13 cellular contexts compared by ENCODE assay signal in genomic region chr11:114366331-114367243, GRCh38. TPM values are rescaled to one million over a fixed set of nuclear protein-coding genes. Genes with fewer than 3 reads are reported as not detected.
DNase-seq lines count a peak whose midpoint lies in the region; ATAC-seq and TF ChIP-seq lines count a peak whose summit lies in the region.
"Had no signal": no experiment of that assay in that cellular context is flagged by ENCODE, and none has a peak within 500 bp of the region (broad histone marks: within the 10 kb centered on the region; RNA-seq: fewer than 3 reads in every experiment).

No MANE protein-coding gene starts in this region.

- no peak for TF ChIP-seq CTCF in HEK293 (tag by site-specific recombination; IDR thresholded peaks at IDR 0.05)
- no peak for TF ChIP-seq CTCF in WI38 (IDR thresholded peaks at IDR 0.05; ENCODE audit: low read depth, low read length)
- no peak for TF ChIP-seq CTCF in type B pancreatic cell (conservative IDR thresholded peaks at IDR 0.05)
- no peak for TF ChIP-seq CTCF in ovary (IDR thresholded peaks at IDR 0.05)

- H3K4me3 Mint-ChIP-seq in type B pancreatic cell = no peak overlapping the region
- H3K4me3 Mint-ChIP-seq in activated T-helper 2 cell treated with anti-CD3 and anti-CD28 coated beads, Interferon-gamma antibody, Interleukin-2, Interleukin-4, amounts not matched to agents 10 μg/mL and 5 μg/mL and 100 μg/mL, durations not matched to agents 14 hours and 24 hours and 36 hours (ENCODE audit: low read depth) = no peak overlapping the region

- H3K4me3 ChIP-seq in HEK293 (ENCODE audit: low read depth, low read length) (peak overlapping the region; percentile 10; the same call in 1 of the 2 replicates), WI38 (ENCODE audit: low read depth, low read length) (peak overlapping the region; percentile 30), ovary (no peak overlapping the region)
- H3K4me3 ChIP-seq: dorsolateral prefrontal cortex had no signal

- H3K27me3 Mint-ChIP-seq in type B pancreatic cell = no peaks in the 10 kb centered on the region
- peaks cover 12% of the 10 kb centered on the region for H3K27me3 Mint-ChIP-seq in activated T-helper 2 cell treated with anti-CD3 and anti-CD28 coated beads, Interferon-gamma antibody, Interleukin-2, Interleukin-4, amounts not matched to agents 10 μg/mL and 5 μg/mL and 100 μg/mL, durations not matched to agents 14 hours and 24 hours and 36 hours (ENCODE audit: low read depth)

- DNase-seq in foreskin melanocyte (peak; percentile 46), type B pancreatic cell (ENCODE audit: extremely low spot score, unreplicated experiment) (no peak), ovary (no peak), medulla oblongata (ENCODE audit: extremely low spot score) (no peak)
- DNase-seq in activated T-helper 2 cell treated with anti-CD3 and anti-CD28 coated beads, Interferon-gamma antibody, Interleukin-2, Interleukin-4, amounts not matched to agents 10 μg/mL and 5 μg/mL and 100 μg/mL, durations not matched to agents 14 hours and 24 hours and 36 hours (ENCODE audit: low spot score) = no peak
- DNase-seq: activated gamma-delta T cell treated with Interleukin-2 at 50 U/mL for 16 hours; dorsolateral prefrontal cortex; NCI-H2081; stimulated activated CD8-positive, alpha-beta memory T cell treated with anti-CD3 and anti-CD28 coated beads, Interleukin-4, amount 100 ng/mL, for 48 hours had no signal

- POLR2A ChIA-PET in HEK293 (lab: Yijun Ruan, JAX) = no interaction called here

- intact Hi-C loops in activated T-helper 2 cell treated with anti-CD3 and anti-CD28 coated beads, Interferon-gamma antibody, Interleukin-2, Interleukin-4, amounts not matched to agents 10 μg/mL and 5 μg/mL and 100 μg/mL, durations not matched to agents 14 hours and 24 hours and 36 hours (cut with micrococcal nuclease) = no loop called here
- intact Hi-C loops in ovary (cut with DNase I) = no loop called here

- ATAC-seq in HG02938 (IDR thresholded peaks at IDR 0.05; ENCODE audit: unreplicated experiment) = no peak
- ATAC-seq: activated CD4-positive, CD25-positive, alpha-beta regulatory T cell treated with anti-CD3 and anti-CD28 coated beads, Interleukin-2, amount 50 U/mL, for 24 hours had no signal

- H3K36me3 Mint-ChIP-seq in type B pancreatic cell = no peaks in the 10 kb centered on the region
- H3K36me3 Mint-ChIP-seq in activated T-helper 2 cell treated with anti-CD3 and anti-CD28 coated beads, Interferon-gamma antibody, Interleukin-2, Interleukin-4, amounts not matched to agents 10 μg/mL and 5 μg/mL and 100 μg/mL, durations not matched to agents 14 hours and 24 hours and 36 hours (ENCODE audit: low read depth) = no peaks in the 10 kb centered on the region

- no peak for TF ChIP-seq EP300 in ovary (IDR thresholded peaks at IDR 0.05)

- H3K9me3 Mint-ChIP-seq in type B pancreatic cell = no peaks in the 10 kb centered on the region
- H3K9me3 Mint-ChIP-seq in activated T-helper 2 cell treated with anti-CD3 and anti-CD28 coated beads, Interferon-gamma antibody, Interleukin-2, Interleukin-4, amounts not matched to agents 10 μg/mL and 5 μg/mL and 100 μg/mL, durations not matched to agents 14 hours and 24 hours and 36 hours = no peaks in the 10 kb centered on the region

- 63 to 82% (median 76%) methylated on average over 13 of the region's 13 CpGs for WGBS in ovary, 3 donors

- CTCF ChIA-PET in HEK293 (lab: Yijun Ruan, JAX) = interaction anchor here (0.6 kb wide), 1 partner anchor 28 kb away, joined by 3 read pairs; no protein-coding TSS in a partner anchor

- H3K27ac ChIP-seq in HEK293 (ENCODE audit: extremely low read depth, low read depth, low read length) (no peak overlapping the region), ovary (no peak overlapping the region)
- H3K27ac ChIP-seq: dorsolateral prefrontal cortex had no signal

- H3K36me3 ChIP-seq in HEK293 (ENCODE audit: control insufficient read depth in 2 of 2, insufficient read depth in 1 of 2, low read length in 2 of 2) = no peaks in the 10 kb centered on the region
- no peaks in the 10 kb centered on the region for H3K36me3 ChIP-seq in ovary

- H3K27me3 ChIP-seq in ovary = no peaks in the 10 kb centered on the region

- H3K4me1 ChIP-seq in HEK293 (ENCODE audit: control insufficient read depth, insufficient read depth, low read length) = no peaks in the 10 kb centered on the region
- H3K4me1 ChIP-seq in ovary (ENCODE audit: insufficient read depth) = no peaks in the 10 kb centered on the region

- TF ChIP-seq POLR2A in ovary (IDR thresholded peaks at IDR 0.05) = no peak

- H3K9me3 ChIP-seq in HEK293 (ENCODE audit: control insufficient read depth, insufficient read depth, low read depth, low read length) = no peaks in the 10 kb centered on the region
- no peaks in the 10 kb centered on the region for H3K9me3 ChIP-seq in ovary

- peak overlapping the region; percentile 30 for H3K27ac Mint-ChIP-seq in type B pancreatic cell
- no peak overlapping the region for H3K27ac Mint-ChIP-seq in activated T-helper 2 cell treated with anti-CD3 and anti-CD28 coated beads, Interferon-gamma antibody, Interleukin-2, Interleukin-4, amounts not matched to agents 10 μg/mL and 5 μg/mL and 100 μg/mL, durations not matched to agents 14 hours and 24 hours and 36 hours

- peaks cover 4% of the 10 kb centered on the region for H3K4me1 Mint-ChIP-seq in type B pancreatic cell (ENCODE audit: unreplicated experiment)
- no peaks in the 10 kb centered on the region for H3K4me1 Mint-ChIP-seq in activated T-helper 2 cell treated with anti-CD3 and anti-CD28 coated beads, Interferon-gamma antibody, Interleukin-2, Interleukin-4, amounts not matched to agents 10 μg/mL and 5 μg/mL and 100 μg/mL, durations not matched to agents 14 hours and 24 hours and 36 hours (ENCODE audit: low read depth)

TF ChIP-seq in HEK293, 187 proteins besides CTCF, POLR2A, EP300 and RAD21 (continues in another document):
- TF ChIP-seq ZNF274 (IDR thresholded peaks at IDR 0.05; ENCODE audit: low read length) (no peak), ZNF274 (tag by site-specific recombination; IDR thresholded peaks at IDR 0.05; ENCODE audit: borderline replicate concordance) (no peak), ZNF354C (tag by site-specific recombination; IDR thresholded peaks at IDR 0.05; ENCODE audit: borderline replicate concordance, low read depth) (no peak), ZFP37 (tag by site-specific recombination; IDR thresholded peaks at IDR 0.05) (no peak)
- TF ChIP-seq, protein P1, sequence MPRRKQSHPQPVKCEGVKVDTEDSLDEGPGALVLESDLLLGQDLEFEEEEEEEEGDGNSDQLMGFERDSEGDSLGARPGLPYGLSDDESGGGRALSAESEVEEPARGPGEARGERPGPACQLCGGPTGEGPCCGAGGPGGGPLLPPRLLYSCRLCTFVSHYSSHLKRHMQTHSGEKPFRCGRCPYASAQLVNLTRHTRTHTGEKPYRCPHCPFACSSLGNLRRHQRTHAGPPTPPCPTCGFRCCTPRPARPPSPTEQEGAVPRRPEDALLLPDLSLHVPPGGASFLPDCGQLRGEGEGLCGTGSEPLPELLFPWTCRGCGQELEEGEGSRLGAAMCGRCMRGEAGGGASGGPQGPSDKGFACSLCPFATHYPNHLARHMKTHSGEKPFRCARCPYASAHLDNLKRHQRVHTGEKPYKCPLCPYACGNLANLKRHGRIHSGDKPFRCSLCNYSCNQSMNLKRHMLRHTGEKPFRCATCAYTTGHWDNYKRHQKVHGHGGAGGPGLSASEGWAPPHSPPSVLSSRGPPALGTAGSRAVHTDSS (tag by site-specific recombination; IDR thresholded peaks at IDR 0.05) = no peak
- TF ChIP-seq, protein P2, sequence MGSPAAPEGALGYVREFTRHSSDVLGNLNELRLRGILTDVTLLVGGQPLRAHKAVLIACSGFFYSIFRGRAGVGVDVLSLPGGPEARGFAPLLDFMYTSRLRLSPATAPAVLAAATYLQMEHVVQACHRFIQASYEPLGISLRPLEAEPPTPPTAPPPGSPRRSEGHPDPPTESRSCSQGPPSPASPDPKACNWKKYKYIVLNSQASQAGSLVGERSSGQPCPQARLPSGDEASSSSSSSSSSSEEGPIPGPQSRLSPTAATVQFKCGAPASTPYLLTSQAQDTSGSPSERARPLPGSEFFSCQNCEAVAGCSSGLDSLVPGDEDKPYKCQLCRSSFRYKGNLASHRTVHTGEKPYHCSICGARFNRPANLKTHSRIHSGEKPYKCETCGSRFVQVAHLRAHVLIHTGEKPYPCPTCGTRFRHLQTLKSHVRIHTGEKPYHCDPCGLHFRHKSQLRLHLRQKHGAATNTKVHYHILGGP (tag by site-specific recombination; IDR thresholded peaks at IDR 0.05) = no peak
- TF ChIP-seq, protein P3, sequence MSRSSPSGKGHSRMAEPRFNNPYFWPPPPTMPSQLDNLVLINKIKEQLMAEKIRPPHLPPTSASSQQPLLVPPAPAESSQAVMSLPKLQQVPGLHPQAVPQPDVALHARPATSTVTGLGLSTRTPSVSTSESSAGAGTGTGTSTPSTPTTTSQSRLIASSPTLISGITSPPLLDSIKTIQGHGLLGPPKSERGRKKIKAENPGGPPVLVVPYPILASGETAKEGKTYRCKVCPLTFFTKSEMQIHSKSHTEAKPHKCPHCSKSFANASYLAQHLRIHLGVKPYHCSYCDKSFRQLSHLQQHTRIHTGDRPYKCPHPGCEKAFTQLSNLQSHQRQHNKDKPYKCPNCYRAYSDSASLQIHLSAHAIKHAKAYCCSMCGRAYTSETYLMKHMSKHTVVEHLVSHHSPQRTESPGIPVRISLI (tag by site-specific recombination; IDR thresholded peaks at IDR 0.05) = no peak

RNA-seq across cellular contexts. Expression of gene C11orf71, which starts 33.7 kb away (rescaled TPM):
- total RNA-seq in type B pancreatic cell (ENCODE audit: low replicate concordance) (11.8 and 15.5 TPM in 2 replicates), ovary (10 to 100 TPM in 2 of 7 donors, 1 to 10 TPM in 5; 6.7 to 15.3 (median 9.5) TPM)
- 5.8 and 6.3 TPM in 2 replicates for total RNA-seq in activated T-helper 2 cell treated with anti-CD3 and anti-CD28 coated beads, Interferon-gamma antibody, Interleukin-2, Interleukin-4, amounts not matched to agents 10 μg/mL and 5 μg/mL and 100 μg/mL, durations not matched to agents 14 hours and 24 hours and 36 hours
- polyA plus RNA-seq in ovary = 1 to 10 TPM; 6.5 to 9.8 TPM

RNA-seq across cellular contexts. Expression of gene RBM7, which starts 33.9 kb away (rescaled TPM):
- total RNA-seq in type B pancreatic cell (ENCODE audit: low replicate concordance) (32.6 and 53.8 TPM in 2 replicates), ovary (10 to 100 TPM; 24.7 to 34.1 (median 28.3) TPM)
- 39.4 and 39.6 TPM in 2 replicates for total RNA-seq in activated T-helper 2 cell treated with anti-CD3 and anti-CD28 coated beads, Interferon-gamma antibody, Interleukin-2, Interleukin-4, amounts not matched to agents 10 μg/mL and 5 μg/mL and 100 μg/mL, durations not matched to agents 14 hours and 24 hours and 36 hours
- polyA plus RNA-seq in ovary = 10 to 100 TPM; 21.1 to 41.3 TPM
